ENCODE assay signal across 30 cellular contexts in the genomic region with DNA sequence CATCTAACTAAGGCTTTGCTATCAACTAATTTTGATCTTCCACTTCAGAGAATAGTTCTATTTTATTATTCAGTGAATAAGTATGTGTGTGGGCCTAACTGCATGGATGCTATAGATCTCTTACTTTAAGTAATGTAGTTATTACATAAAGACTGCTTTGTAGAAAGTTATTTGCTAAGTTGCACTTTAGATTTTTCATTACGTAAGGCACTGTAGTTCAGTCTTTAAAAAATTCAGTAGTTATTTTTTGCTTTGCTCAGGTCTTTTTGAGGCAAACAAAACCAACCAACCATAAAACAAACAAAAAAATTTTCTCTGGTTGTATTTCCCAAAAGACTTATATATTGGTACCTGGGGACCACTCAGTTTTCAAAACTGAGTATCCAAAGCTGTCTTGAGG. TPM values are rescaled to one million over a fixed set of nuclear protein-coding genes. Genes with fewer than 3 reads are reported as not detected.
"Had no signal": no experiment of that assay in that cellular context is flagged by ENCODE, and none has a peak within 500 bp of the region (broad histone marks: within the 10 kb centered on the region; RNA-seq: fewer than 3 reads in every experiment).

No MANE protein-coding gene starts in this region.

- H3K27ac ChIP-seq: adrenal gland, body of pancreas, colonic mucosa, epithelial cell of prostate, esophagus squamous epithelium, gastroesophageal sphincter, WERI-Rb-1 had no signal

- H3K27me3 ChIP-seq: adrenal gland, body of pancreas, colonic mucosa, esophagus squamous epithelium, gastroesophageal sphincter had no signal

- DNase-seq: activated B cell treated with CpG ODN at 0.5 μM for 24 hours; activated CD4-positive, alpha-beta T cell treated with anti-CD3 and anti-CD28 coated beads for 48 hours; activated CD4-positive, alpha-beta T cell treated with anti-CD3 and anti-CD28 coated beads, Interleukin-2, amount 50 U/mL, for 1 hour; activated CD4-positive, alpha-beta T cell treated with anti-CD3 and anti-CD28 coated beads, Interleukin-2, amount 50 U/mL, for 48 hours; activated CD8-positive, alpha-beta memory T cell treated with anti-CD3 and anti-CD28 coated beads for 24 hours; activated CD8-positive, alpha-beta T cell treated with anti-CD3 and anti-CD28 coated beads for 36 hours; activated effector memory CD4-positive, alpha-beta T cell treated with anti-CD3 and anti-CD28 coated beads, Interleukin-2, amount 50 U/mL, for 16 hours; activated naive CD4-positive, alpha-beta T cell treated with anti-CD3 and anti-CD28 coated beads for 36 hours; activated naive CD8-positive, alpha-beta T cell treated with anti-CD3 and anti-CD28 coated beads for 36 hours; activated naive CD8-positive, alpha-beta T cell treated with anti-CD3 and anti-CD28 coated beads, Interleukin-2, amount 50 U/mL, for 24 hours; activated T-cell treated with anti-CD3 and anti-CD28 coated beads, Interleukin-2, amount 50 U/mL, for 1 hour; activated T-cell treated with anti-CD3 and anti-CD28 coated beads, Interleukin-2, amount 50 U/mL, for 48 hours; adrenal gland; amygdala; aorta; body of pancreas; central memory CD4-positive, alpha-beta T cell; cerebellar nuclear complex; colonic mucosa; effector CD8-positive, alpha-beta T cell; esophagus squamous epithelium; foreskin melanocyte; T-cell; T-helper 9 cell; WERI-Rb-1 had no signal

- H3K4me3 ChIP-seq: adrenal gland, body of pancreas, colonic mucosa, esophagus squamous epithelium, gastroesophageal sphincter had no signal

- H3K9me3 ChIP-seq: adrenal gland, body of pancreas, colonic mucosa, esophagus squamous epithelium, gastroesophageal sphincter had no signal

- FAIRE-seq: endometrium, endothelial cell of umbilical vein had no signal

- ATAC-seq: activated CD4-positive, CD25-positive, alpha-beta regulatory T cell treated with anti-CD3 and anti-CD28 coated beads, Interleukin-2, amount 50 U/mL, for 24 hours; activated CD8-positive, alpha-beta T cell treated with anti-CD3 and anti-CD28 coated beads for 36 hours; activated naive CD8-positive, alpha-beta T cell treated with anti-CD3 and anti-CD28 coated beads, Interleukin-2, amount 50 U/mL, for 24 hours; body of pancreas; gastroesophageal sphincter; T-cell had no signal

- H3K36me3 ChIP-seq: adrenal gland, colonic mucosa, esophagus squamous epithelium, gastroesophageal sphincter had no signal

- H3K4me1 ChIP-seq: adrenal gland, body of pancreas, colonic mucosa, esophagus squamous epithelium, gastroesophageal sphincter had no signal

RNA-seq across cellular contexts. Expression of a gene that starts 53.0 kb away (rescaled TPM):
- polyA plus RNA-seq: endothelial cell of umbilical vein had no signal
